18 cellular contexts compared by ENCODE assay signal in genomic region chr6:43980004-43980795, GRCh38.
DNase-seq lines count a peak whose midpoint lies in the region; ATAC-seq and TF ChIP-seq lines count a peak whose summit lies in the region.
"Had no signal": no experiment of that assay in that cellular context is flagged by ENCODE, and none has a peak within 500 bp of the region (broad histone marks: within the 10 kb centered on the region; RNA-seq: fewer than 3 reads in every experiment).

No MANE protein-coding gene starts in this region.

- no peak overlapping the region for H4K8ac ChIP-seq in neuronal stem cell (ENCODE audit: low read depth, low read length)

- H3K18ac ChIP-seq in neuronal stem cell (ENCODE audit: low read length), result no peak overlapping the region

- peak overlapping the region; percentile 67 for H2BK12ac ChIP-seq in neuronal stem cell (ENCODE audit: low read length)

- no peak overlapping the region for H3K4me2 ChIP-seq in neuronal stem cell (ENCODE audit: insufficient read depth, low read length, poor library complexity, severe bottlenecking)
- H3K4me2 ChIP-seq: GM23338 had no signal

- no peak overlapping the region for H2BK120ac ChIP-seq in neuronal stem cell (ENCODE audit: low read depth, low read length)

- H3K79me1 ChIP-seq in neuronal stem cell (ENCODE audit: low read depth, low read length), result no peaks in the 10 kb centered on the region

- no peak overlapping the region for H3K23ac ChIP-seq in neuronal stem cell (ENCODE audit: low read depth, low read length, poor library complexity)

- no peak overlapping the region for H2AK5ac ChIP-seq in neuronal stem cell (ENCODE audit: low read depth, low read length)

- H3K14ac ChIP-seq in neuronal stem cell (ENCODE audit: low read length), result peak overlapping the region; percentile 59

- H2BK5ac ChIP-seq in neuronal stem cell (ENCODE audit: low read length), result no peak overlapping the region

- H2AFZ ChIP-seq in neuronal stem cell (ENCODE audit: low read length), result no peak overlapping the region
- H2AFZ ChIP-seq: GM23338 had no signal

- no peak overlapping the region for H3K4ac ChIP-seq in neuronal stem cell (ENCODE audit: low read length)

- no peak overlapping the region for H3K9ac ChIP-seq in neuronal stem cell (ENCODE audit: low read depth, low read length, poor library complexity)

- WGBS in right cardiac atrium, result 77% methylated on average over 12 of the region's 12 CpGs
- WGBS in neuronal stem cell (ENCODE audit: extremely low coverage in 2 of 2, insufficient read length in 2 of 2, insufficient replicate concordance in 1 of 2), 2 donors, result no CpG with 5 or more reads among the region's 12 CpGs
- WGBS in spleen, 5 donors, result 76 to 94% (median 91%) methylated on average over 12 of the region's 12 CpGs

- no peaks in the 10 kb centered on the region for H3K36me3 ChIP-seq in right atrium auricular region
- H3K36me3 ChIP-seq in neuronal stem cell (replicated peaks in 1 of 2; ENCODE audit: control insufficient read depth in 2 of 2, insufficient read depth in 2 of 2, low read length in 2 of 2), result no peaks in the 10 kb centered on the region
- H3K36me3 ChIP-seq in spleen, result no peaks in the 10 kb centered on the region
- H3K36me3 ChIP-seq: adrenal gland, heart right ventricle had no signal

- no peak for TF ChIP-seq POLR2A in spleen (IDR thresholded peaks at IDR 0.05)

- H3K27me3 ChIP-seq in right cardiac atrium (ENCODE audit: control insufficient read depth, insufficient read depth) (no peaks in the 10 kb centered on the region), right atrium auricular region (no peaks in the 10 kb centered on the region), neuronal stem cell (ENCODE audit: control insufficient read depth in 3 of 3, insufficient read depth in 3 of 3, low read depth in 1 of 3, low read length in 3 of 3) (peaks cover 0 to 77% (median 0%) of the 10 kb centered on the region in 3 experiments), spleen (replicated peaks in 1 of 7) (peaks cover 0 to 22% (median 0%) of the 10 kb centered on the region in 7 donors)
- H3K27me3 ChIP-seq: adrenal gland had no signal

- TF ChIP-seq CTCF in right atrium auricular region (IDR thresholded peaks at IDR 0.05), result no peak
- TF ChIP-seq CTCF in coronary artery (IDR thresholded peaks at IDR 0.05), result no peak
- no peak for TF ChIP-seq CTCF in spleen (IDR thresholded peaks at IDR 0.05 in 8 of 11, conservative IDR thresholded peaks at IDR 0.05 in 3 of 11)

- H2BK15ac ChIP-seq in neuronal stem cell (ENCODE audit: low read length), result no peak overlapping the region

- H3K4me1 ChIP-seq in right cardiac atrium (ENCODE audit: control insufficient read depth, insufficient read depth, low read length) (no peaks in the 10 kb centered on the region), right atrium auricular region (no peaks in the 10 kb centered on the region), neuronal stem cell (ENCODE audit: control insufficient read depth in 2 of 2, insufficient read depth in 1 of 2, low read depth in 1 of 2, low read length in 2 of 2) (peaks cover 0 to 2% of the 10 kb centered on the region in 2 donors), spleen (peaks cover 0 to 14% (median 0%) of the 10 kb centered on the region in 6 donors)
- H3K4me1 ChIP-seq: adrenal gland had no signal

- no peak overlapping the region for H4K91ac ChIP-seq in neuronal stem cell (ENCODE audit: low read depth, low read length, poor library complexity)

- H3K9me3 ChIP-seq in right cardiac atrium (ENCODE audit: control insufficient read depth, low read length), result no peaks in the 10 kb centered on the region
- H3K9me3 ChIP-seq in right atrium auricular region, result no peaks in the 10 kb centered on the region
- peaks cover 3 to 5% of the 10 kb centered on the region in 2 donors for H3K9me3 ChIP-seq in neuronal stem cell (replicated peaks in 1 of 2; ENCODE audit: control insufficient read depth in 2 of 2, insufficient read depth in 1 of 2, low read depth in 1 of 2, low read length in 2 of 2)
- H3K9me3 ChIP-seq in spleen, result peaks cover 0 to 10% (median 0%) of the 10 kb centered on the region in 8 donors
- H3K9me3 ChIP-seq: adrenal gland had no signal

- intact Hi-C loops in right cardiac atrium (cut with DNase I), result no loop called here
- intact Hi-C loops in spleen (cut with DNase I; ENCODE audit: low total_unique reads), result no loop called here

- H3K27ac ChIP-seq in right cardiac atrium (ENCODE audit: low read length) (no peak overlapping the region), right atrium auricular region (no peak overlapping the region), coronary artery (no peak overlapping the region), neuronal stem cell (replicated peaks; ENCODE audit: low read length) (no peak overlapping the region), spleen (no peak overlapping the region)
- H3K27ac ChIP-seq: adrenal gland, heart right ventricle had no signal

- H3K4me3 ChIP-seq in right cardiac atrium (ENCODE audit: low read length) (no peak overlapping the region), right atrium auricular region (no peak overlapping the region), coronary artery (no peak overlapping the region), neuronal stem cell (ENCODE audit: low read length in 2 of 2) (peak overlapping the region in 1 of 2 donors; percentile 42), spleen (no peak overlapping the region)
- H3K4me3 ChIP-seq: adrenal gland, GM12878, GM23338, heart right ventricle, lung had no signal

- peak in 2 of 3 donors; percentile 66 to 70 for DNase-seq in right cardiac atrium
- DNase-seq in right atrium auricular region (ENCODE audit: low spot score), result no peak
- DNase-seq in coronary artery (ENCODE audit: low spot score), result peak; percentile 62
- DNase-seq in neuronal stem cell (ENCODE audit: low spot score), result no peak
- no peak for DNase-seq in spleen
- no peak for DNase-seq in activated gamma-delta T cell (lab: John Stamatoyannopoulos, UW)
- DNase-seq: dermis blood vessel endothelial cell, DMS79, heart right ventricle, NCI-H1694 treated with DMSO at 0.1 percent for 48 hours had no signal

- peak in 1 of 2 donors; percentile 25 for ATAC-seq in right cardiac atrium
- no peak for ATAC-seq in GM21515 (IDR thresholded peaks at IDR 0.05; ENCODE audit: unreplicated experiment)
- ATAC-seq: activated T-helper 17 cell treated with anti-CD3 and anti-CD28 coated beads, Interleukin-2, amount 50 U/mL, for 72 hours; GM12878; GM23338; SK-N-SH treated with all-trans-retinoic acid at 6 μM for 48 hours; stimulated activated effector memory CD8-positive, alpha-beta T cell treated with anti-CD3 and anti-CD28 coated beads, Interleukin-12 subunit alpha, Interleukin-12 subunit beta, amount 100 ng/mL, for 72 hours had no signal

Comparison
In these comparisons a context has a peak if more than half of its experiments do, and no peak if none do; other contexts are left out.
1. DNase-seq: peak in right cardiac atrium (2 of 3) and coronary artery (single experiment); none in right atrium auricular region (single experiment), neuronal stem cell (single experiment), spleen (single experiment) and activated gamma-delta T cell (single experiment).